ENCODE assay signal across 17 cellular contexts in the genomic region with DNA sequence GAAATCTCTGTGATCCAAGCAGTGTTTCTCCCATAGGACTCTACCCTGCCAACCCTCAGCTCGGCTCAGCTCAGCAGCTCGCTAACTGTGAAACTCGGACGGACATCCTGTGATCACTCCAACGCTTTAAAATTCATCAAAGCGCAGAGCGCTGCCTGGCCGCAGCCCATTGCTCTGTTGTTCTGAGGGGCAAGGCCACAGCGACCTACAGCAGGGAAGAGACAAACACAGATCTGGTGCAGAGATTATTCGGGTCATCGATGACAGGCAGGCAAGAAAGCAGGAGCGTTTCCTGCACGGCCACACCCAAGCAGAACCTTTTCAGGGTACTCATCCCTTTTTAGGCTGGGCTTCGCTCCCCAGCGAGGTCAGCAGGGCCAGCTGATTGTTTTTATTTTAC.
DNase-seq lines count a peak whose midpoint lies in the region; ATAC-seq, FAIRE-seq and TF ChIP-seq lines count a peak whose summit lies in the region.
"Had no signal": no experiment of that assay in that cellular context is flagged by ENCODE, and none has a peak within 500 bp of the region (broad histone marks: within the 10 kb centered on the region; RNA-seq: fewer than 3 reads in every experiment).

No MANE protein-coding gene starts in this region.

- peak overlapping the region in 6 of 11 experiments; percentile 11 to 66 (median 42); a peak in 10 of 22 replicates for H3K9ac ChIP-seq in BLaER1 treated with 17β-estradiol and CSF1 and Interleukin-3, amounts not matched to agents 10 nM and 100 nM
- no peak overlapping the region for H3K9ac ChIP-seq in K562 (ENCODE audit: insufficient read depth in 1 of 2, low read depth in 2 of 2, low read length in 2 of 2)

- no peak for DNase-seq in K562 (ENCODE audit: extremely low read depth in 1 of 4, low spot score in 3 of 4)
- DNase-seq in lower lobe of right lung: peak; percentile 19
- peak; percentile 22 to 60 for DNase-seq in aorta
- DNase-seq in SHP77 treated with DMSO at 0.1 percent for 48 hours (lab: John Stamatoyannopoulos, UW): no peak
- no peak for DNase-seq in testis
- DNase-seq in nucleus accumbens (lab: John Stamatoyannopoulos, UW): no peak
- DNase-seq: AML-193; Calu3; CD8-positive, alpha-beta T cell; DMS79 treated with DMSO at 0.1 percent for 48 hours; GF-D8; H9; IMR-90 had no signal

- H2AFZ ChIP-seq in K562 (ENCODE audit: low read depth, low read length): no peak overlapping the region

- H4K20me1 ChIP-seq in BLaER1 treated with 17β-estradiol and CSF1 and Interleukin-3, amounts not matched to agents 10 nM and 100 nM: peaks cover 0 to 48% (median 6%) of the 10 kb centered on the region in 11 experiments; a peak in 9 of 22 replicates
- H4K20me1 ChIP-seq in K562 (replicated peaks; ENCODE audit: control insufficient read depth, insufficient read depth, low read length): no peaks in the 10 kb centered on the region; the same call in 1 of the 2 replicates

- in situ Hi-C loops in K562 (cut with MboI): no loop called here

- TF ChIP-seq CTCF in K562 (IDR thresholded peaks at IDR 0.05 in 2 of 3, conservative IDR thresholded peaks at IDR 0.05 in 1 of 3; ENCODE audit: insufficient read depth in 2 of 3, low read depth in 1 of 3, low read length in 3 of 3) (no peak), lower lobe of right lung (IDR thresholded peaks at IDR 0.05) (no peak), testis (IDR thresholded peaks at IDR 0.05) (no peak)

- no peak for TF ChIP-seq EP300 in K562 (IDR thresholded peaks at IDR 0.05; ENCODE audit: low read length)

- H3K9me3 ChIP-seq in BLaER1 treated with 17β-estradiol and CSF1 and Interleukin-3, amounts not matched to agents 10 nM and 100 nM (replicated peaks in 1 of 11): peaks cover 0 to 7% (median 0%) of the 10 kb centered on the region in 11 experiments; a peak in 5 of 22 replicates
- H3K9me3 ChIP-seq in K562 (replicated peaks; ENCODE audit: control insufficient read depth, insufficient read depth, low read depth, low read length): no peaks in the 10 kb centered on the region
- H3K9me3 ChIP-seq in lower lobe of right lung: no peaks in the 10 kb centered on the region
- H3K9me3 ChIP-seq in aorta (ENCODE audit: control insufficient read depth, low read length): no peaks in the 10 kb centered on the region
- H3K9me3 ChIP-seq in testis: no peaks in the 10 kb centered on the region

- H3K36me3 ChIP-seq in BLaER1 treated with 17β-estradiol and CSF1 and Interleukin-3, amounts not matched to agents 10 nM and 100 nM: no peaks in the 10 kb centered on the region
- H3K36me3 ChIP-seq in K562 (ENCODE audit: control insufficient read depth, insufficient read depth, low read length) (no peaks in the 10 kb centered on the region), lower lobe of right lung (no peaks in the 10 kb centered on the region), aorta (ENCODE audit: control insufficient read depth in 1 of 2, insufficient read depth in 2 of 2, low read length in 1 of 2) (no peaks in the 10 kb centered on the region), testis (ENCODE audit: low read depth, missing control alignments) (no peaks in the 10 kb centered on the region)

- H3K4me1 ChIP-seq in BLaER1 treated with 17β-estradiol and CSF1 and Interleukin-3, amounts not matched to agents 10 nM and 100 nM: peaks cover 61 to 77% (median 75%) of the 10 kb centered on the region in 10 experiments
- peaks cover 0 to 12% of the 10 kb centered on the region in 2 experiments; a peak in 1 of 5 replicates for H3K4me1 ChIP-seq in K562 (replicated peaks in 1 of 2; ENCODE audit: control insufficient read depth in 2 of 2, insufficient read depth in 2 of 2, low read length in 2 of 2)
- H3K4me1 ChIP-seq in lower lobe of right lung: peaks cover 36% of the 10 kb centered on the region
- H3K4me1 ChIP-seq in aorta (ENCODE audit: control insufficient read depth in 1 of 2, insufficient read depth in 2 of 2, low read length in 2 of 2): no peaks in the 10 kb centered on the region
- peaks cover under 1% of the 10 kb centered on the region for H3K4me1 ChIP-seq in testis

- ATAC-seq in K562: peak; percentile 13; the same call in 1 of the 3 replicates
- no peak for ATAC-seq in lower lobe of right lung
- ATAC-seq in aorta (ENCODE audit: low FRiP score): no peak
- ATAC-seq: CD8-positive, alpha-beta T cell had no signal

- TF ChIP-seq POLR2A in K562 (conservative IDR thresholded peaks at IDR 0.05) (no peak), testis (IDR thresholded peaks at IDR 0.05) (no peak)

- peaks cover 40 to 74% (median 48%) of the 10 kb centered on the region in 11 experiments for H3K27me3 ChIP-seq in BLaER1 treated with 17β-estradiol and CSF1 and Interleukin-3, amounts not matched to agents 10 nM and 100 nM
- H3K27me3 ChIP-seq in K562 (ENCODE audit: control insufficient read depth in 2 of 2, insufficient read depth in 2 of 2, low read length in 2 of 2) (peaks cover 26 to 69% of the 10 kb centered on the region in 2 experiments), lower lobe of right lung (ENCODE audit: low read depth) (peaks cover 68% of the 10 kb centered on the region), aorta (ENCODE audit: control insufficient read depth in 1 of 2, insufficient read depth in 2 of 2, low read length in 1 of 2) (no peaks in the 10 kb centered on the region), testis (no peaks in the 10 kb centered on the region)

- peak overlapping the region; percentile 44 to 97 (median 86); a peak in 21 of 22 replicates for H3K4me2 ChIP-seq in BLaER1 treated with 17β-estradiol and CSF1 and Interleukin-3, amounts not matched to agents 10 nM and 100 nM
- H3K4me2 ChIP-seq in K562 (ENCODE audit: insufficient read depth, low read length): no peak overlapping the region

- BruUV-seq in K562 (replicated peaks; lab: Mats Ljungman, UMichigan): no TSS peak

- no peak for TF ChIP-seq RAD21 in K562 (CRISPR knock-in tag; conservative IDR thresholded peaks at IDR 0.05 in 1 of 2, IDR thresholded peaks at IDR 0.05 in 1 of 2)

- POLR2A ChIA-PET in K562 (lab: Yijun Ruan, JAX): no interaction called here

- CTCF ChIA-PET in K562 (lab: Yijun Ruan, JAX; ENCODE audit: low intra/inter-chr PET ratio): no interaction called here

- WGBS in K562 (ENCODE audit: insufficient coverage, low coverage, missing lambda C conversion rate): 7% methylated on average over 15 of the region's 15 CpGs
- WGBS in aorta, 2 donors: 39 to 56% methylated on average over 15 of the region's 15 CpGs
- WGBS in testis, 2 donors: 62 to 65% methylated on average over 15 of the region's 15 CpGs

- intact Hi-C loops in K562 (cut with micrococcal nuclease): no loop called here
- intact Hi-C loops in lower lobe of right lung (cut with DNase I): no loop called here
- intact Hi-C loops in aorta (cut with DNase I): no loop called here
- intact Hi-C loops in testis (cut with DNase I; ENCODE audit: low total_unique reads): no loop called here

- H3K79me2 ChIP-seq in K562 (ENCODE audit: control insufficient read depth, insufficient read depth, low read length): no peaks in the 10 kb centered on the region

- no peaks in the 10 kb centered on the region for H3K9me1 ChIP-seq in K562 (ENCODE audit: control insufficient read depth, insufficient read depth, low read length)

- H3K27ac ChIP-seq in BLaER1 treated with 17β-estradiol and CSF1 and Interleukin-3, amounts not matched to agents 10 nM and 100 nM: peak overlapping the region in 7 of 11 experiments; percentile 6 to 74 (median 66); a peak in 12 of 22 replicates
- H3K27ac ChIP-seq in K562 (ENCODE audit: extremely low read depth, low read depth, low read length) (no peak overlapping the region), lower lobe of right lung (no peak overlapping the region), aorta (ENCODE audit: low read depth in 1 of 2, low read length in 2 of 2) (no peak overlapping the region), testis (no peak overlapping the region)

- FAIRE-seq in K562 (lab: Jason Lieb, UNC): peak; percentile 60
- FAIRE-seq: A204.1, H1, HTR-8/SVneo had no signal

- 0 out of 20 replicates have a peak overlapping the region, but pooled peaks of 1 of the 10 experiments have one; percentile 7 for H3K4me3 ChIP-seq in BLaER1 treated with 17β-estradiol and CSF1 and Interleukin-3, amounts not matched to agents 10 nM and 100 nM
- H3K4me3 ChIP-seq in K562 (no peak overlapping the region), lower lobe of right lung (no peak overlapping the region), aorta (ENCODE audit: low read length in 2 of 2) (no peak overlapping the region), testis (no peak overlapping the region)

TF ChIP-seq in K562, 482 proteins besides CTCF, POLR2A, EP300 and RAD21 (continues in another document):
- no peak for TF ChIP-seq ZNF512 (tag; IDR thresholded peaks at IDR 0.05)
- no peak for TF ChIP-seq TAF1 (IDR thresholded peaks at IDR 0.05; ENCODE audit: control insufficient read depth, extremely low read depth, insufficient read depth, low read length, severe bottlenecking)
- no peak for TF ChIP-seq FOXM1 (IDR thresholded peaks at IDR 0.05; ENCODE audit: low read depth)
- no peak for TF ChIP-seq FOXM1 (CRISPR knock-in tag; IDR thresholded peaks at IDR 0.05; ENCODE audit: low read depth)
- no peak for TF ChIP-seq ZC3H4 (CRISPR knock-in tag; IDR thresholded peaks at IDR 0.05; ENCODE audit: borderline replicate concordance)
- TF ChIP-seq ERF (CRISPR knock-in tag; IDR thresholded peaks at IDR 0.05): no peak
- TF ChIP-seq FOXK1 (CRISPR knock-in tag; IDR thresholded peaks at IDR 0.05; ENCODE audit: borderline replicate concordance): no peak
- no peak for TF ChIP-seq TAL1 (IDR thresholded peaks at IDR 0.05)
- TF ChIP-seq WHSC1 (IDR thresholded peaks at IDR 0.05; ENCODE audit: low read length): no peak
- TF ChIP-seq NFATC3 (IDR thresholded peaks at IDR 0.05): no peak

Comparison
In these comparisons a context has a peak if more than half of its experiments do, and no peak if none do; other contexts are left out.
1. H3K27ac ChIP-seq: peak in BLaER1 treated with 17β-estradiol and CSF1 and Interleukin-3, amounts not matched to agents 10 nM and 100 nM (7 of 11); none in K562 (single experiment), lower lobe of right lung (single experiment), aorta (0 of 2) and testis (0 of 2).
2. H3K9ac ChIP-seq: peak in BLaER1 treated with 17β-estradiol and CSF1 and Interleukin-3, amounts not matched to agents 10 nM and 100 nM (6 of 11); none in K562 (0 of 2).
3. DNase-seq: peak in lower lobe of right lung (single experiment) and aorta (2 of 2); none in K562 (0 of 4), SHP77 treated with DMSO at 0.1 percent for 48 hours (single experiment), testis (single experiment) and nucleus accumbens (0 of 56).